Comparison of ENCODE assay signal across 29 cellular contexts in the genomic region with DNA sequence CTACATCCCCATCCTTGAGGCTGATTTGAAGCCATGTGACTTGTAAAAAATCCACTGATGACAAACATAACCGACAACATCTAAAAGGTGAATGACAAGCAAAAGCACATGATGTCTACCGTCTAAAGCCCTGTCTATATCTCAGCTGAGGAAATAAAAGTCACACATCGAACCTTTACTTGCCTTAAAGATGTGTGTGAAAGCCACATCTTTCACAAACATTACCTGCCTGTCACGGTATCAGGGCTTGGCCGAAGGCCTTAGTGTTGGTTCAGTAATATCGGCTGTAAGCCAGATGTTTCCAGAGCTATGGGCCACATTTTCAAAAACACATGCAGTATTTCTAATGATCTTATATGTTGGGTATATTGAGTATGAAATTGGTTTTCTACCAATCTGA.
"Had no signal": no experiment of that assay in that cellular context is flagged by ENCODE, and none has a peak within 500 bp of the region (broad histone marks: within the 10 kb centered on the region; RNA-seq: fewer than 3 reads in every experiment).

No MANE protein-coding gene starts in this region.

- H3K27ac Mint-ChIP-seq: activated naive CD4-positive, alpha-beta T cell treated with anti-CD3 and anti-CD28 coated beads, Interleukin-2, amount 10 ng/mL, durations not matched to agents 7 days and 5 days; activated naive CD8-positive, alpha-beta T cell treated with anti-CD3 and anti-CD28 coated beads, Interleukin-2, amount 10 ng/mL, durations not matched to agents 7 days and 5 days; nephron; progenitor cell of endocrine pancreas had no signal

- DNase-seq: activated CD4-positive, alpha-beta T cell treated with anti-CD3 and anti-CD28 coated beads for 4 hours; activated CD4-positive, alpha-beta T cell treated with anti-CD3 and anti-CD28 coated beads, Interleukin-2, amount 50 U/mL, for 4 hours; activated CD8-positive, alpha-beta memory T cell treated with anti-CD3 and anti-CD28 coated beads, Interleukin-2, amount 50 U/mL, for 4 hours; activated gamma-delta T cell; activated naive CD4-positive, alpha-beta T cell treated with anti-CD3 and anti-CD28 coated beads, Interleukin-2, amount 10 ng/mL, durations not matched to agents 7 days and 5 days; activated naive CD8-positive, alpha-beta T cell treated with anti-CD3 and anti-CD28 coated beads, Interleukin-2, amount 10 ng/mL, durations not matched to agents 7 days and 5 days; activated T-cell treated with anti-CD3 and anti-CD28 coated beads, Interleukin-2, amount 50 U/mL, for 1 hour; cerebellar nuclear complex; colonic mucosa; effector CD8-positive, alpha-beta T cell; hippocampal formation; kidney; left colon; mesendoderm; stimulated activated CD4-positive, alpha-beta T cell treated with anti-CD3 and anti-CD28 coated beads, Interleukin-12 subunit alpha, Interleukin-12 subunit beta, amount 100 ng/mL, for 4 hours; stimulated activated CD4-positive, alpha-beta T cell treated with anti-CD3 and anti-CD28 coated beads, Interleukin-4, amount 100 ng/mL, for 1 hour; stimulated activated naive CD8-positive, alpha-beta T cell treated with anti-CD3 and anti-CD28 coated beads, Interleukin-15, Interleukin-2, amounts not matched to agents 100 U/mL and 50 U/mL, for 24 hours; upper lobe of right lung had no signal

- H3K9me3 Mint-ChIP-seq: activated naive CD4-positive, alpha-beta T cell treated with anti-CD3 and anti-CD28 coated beads, Interleukin-2, amount 10 ng/mL, durations not matched to agents 7 days and 5 days; activated naive CD8-positive, alpha-beta T cell treated with anti-CD3 and anti-CD28 coated beads, Interleukin-2, amount 10 ng/mL, durations not matched to agents 7 days and 5 days; nephron had no signal

- H3K27ac ChIP-seq: colonic mucosa, epithelial cell of prostate, neutrophil, skin epidermis, upper lobe of right lung, VCaP had no signal

- H3K4me1 ChIP-seq: colonic mucosa had no signal

- H3K4me3 Mint-ChIP-seq: activated naive CD4-positive, alpha-beta T cell treated with anti-CD3 and anti-CD28 coated beads, Interleukin-2, amount 10 ng/mL, durations not matched to agents 7 days and 5 days; activated naive CD8-positive, alpha-beta T cell treated with anti-CD3 and anti-CD28 coated beads, Interleukin-2, amount 10 ng/mL, durations not matched to agents 7 days and 5 days; nephron had no signal

- H3K27me3 ChIP-seq: colonic mucosa, upper lobe of right lung had no signal

- FAIRE-seq: astrocyte, endometrium, frontal cortex, kidney, TTC549 had no signal

- H3K9me3 ChIP-seq: colonic mucosa, neutrophil, upper lobe of right lung had no signal

- H3K27me3 Mint-ChIP-seq: progenitor cell of endocrine pancreas had no signal

- ATAC-seq: left colon; sciatic nerve; stimulated activated naive CD8-positive, alpha-beta T cell treated with anti-CD3 and anti-CD28 coated beads, Interleukin-15, Interleukin-2, amounts not matched to agents 100 U/mL and 50 U/mL, for 24 hours had no signal

- H3K36me3 ChIP-seq: colonic mucosa, neutrophil, upper lobe of right lung had no signal

- H3K4me3 ChIP-seq: colonic mucosa, skin epidermis, upper lobe of right lung had no signal

- H3K4me1 Mint-ChIP-seq: activated naive CD4-positive, alpha-beta T cell treated with anti-CD3 and anti-CD28 coated beads, Interleukin-2, amount 10 ng/mL, durations not matched to agents 7 days and 5 days; activated naive CD8-positive, alpha-beta T cell treated with anti-CD3 and anti-CD28 coated beads, Interleukin-2, amount 10 ng/mL, durations not matched to agents 7 days and 5 days had no signal

- H3K36me3 Mint-ChIP-seq: activated naive CD4-positive, alpha-beta T cell treated with anti-CD3 and anti-CD28 coated beads, Interleukin-2, amount 10 ng/mL, durations not matched to agents 7 days and 5 days; activated naive CD8-positive, alpha-beta T cell treated with anti-CD3 and anti-CD28 coated beads, Interleukin-2, amount 10 ng/mL, durations not matched to agents 7 days and 5 days had no signal
